In genomic region chr4:118989098-118990080, GRCh38 we compare ENCODE assay signal across 11 cellular contexts.
DNase-seq lines count a peak whose midpoint lies in the region; ATAC-seq and TF ChIP-seq lines count a peak whose summit lies in the region.
"Had no signal": no experiment of that assay in that cellular context is flagged by ENCODE, and none has a peak within 500 bp of the region (broad histone marks: within the 10 kb centered on the region; RNA-seq: fewer than 3 reads in every experiment).

No MANE protein-coding gene starts in this region.

- no peak for TF ChIP-seq CTCF in AG09309 (IDR thresholded peaks at IDR 0.05; ENCODE audit: control insufficient read depth, insufficient read depth, low read depth, low read length, missing control alignments)
- no peak for TF ChIP-seq CTCF in fibroblast of mammary gland (conservative IDR thresholded peaks at IDR 0.05; ENCODE audit: control insufficient read depth, insufficient read depth, low read depth, low read length)
- TF ChIP-seq CTCF in prostate gland (IDR thresholded peaks at IDR 0.05), result no peak

- no peak for ATAC-seq in T-cell (replicated peaks in 1 of 4)
- ATAC-seq in HG02759 (IDR thresholded peaks at IDR 0.05; ENCODE audit: unreplicated experiment), result no peak

- H3K4me3 Mint-ChIP-seq in T-cell, result no peak overlapping the region
- H3K4me3 Mint-ChIP-seq: nephron progenitor cell had no signal

- no peaks in the 10 kb centered on the region for H3K36me3 ChIP-seq in prostate gland

- POLR2A ChIA-PET in T-cell (lab: Charles Lee), result no interaction called here

- H3K27me3 Mint-ChIP-seq in T-cell, result peaks cover 0 to 4% of the 10 kb centered on the region in 2 donors

- no peak overlapping the region for H3K27ac Mint-ChIP-seq in T-cell
- H3K27ac Mint-ChIP-seq: nephron progenitor cell had no signal

- DNase-seq in AG09309 (ENCODE audit: low read depth) (peak; percentile 96), RKO (ENCODE audit: low spot score) (peak; percentile 95), fibroblast of mammary gland (ENCODE audit: low read depth) (peak; percentile 92), prostate gland (ENCODE audit: low spot score) (no peak), T-cell (no peak), erythroblast (lab: John Stamatoyannopoulos, UW) (no peak)
- no peak for DNase-seq in stimulated activated CD4-positive, alpha-beta T cell treated with anti-CD3 and anti-CD28 coated beads, Interleukin-15, amount 100 ng/mL, for 24 hours
- DNase-seq: Calu3, nephron progenitor cell had no signal

- no peak overlapping the region for H3K4me3 ChIP-seq in AG09309 (ENCODE audit: control insufficient read depth, low read depth, low read length)
- no peak overlapping the region for H3K4me3 ChIP-seq in fibroblast of mammary gland (ENCODE audit: control insufficient read depth, low read depth, low read length)
- no peak overlapping the region for H3K4me3 ChIP-seq in prostate gland

- H3K36me3 Mint-ChIP-seq in T-cell, result no peaks in the 10 kb centered on the region

- H3K4me1 Mint-ChIP-seq in T-cell, result no peaks in the 10 kb centered on the region
- H3K4me1 Mint-ChIP-seq: nephron progenitor cell had no signal

- intact Hi-C loops in prostate gland (cut with DNase I), result loop anchor here (2.0 to 10.0 kb wide), 4 partner anchors 38 to 635 kb away; partner anchors contain the start of genes PDE5A and USP53

- 64% methylated on average over 7 of the region's 7 CpGs for WGBS in prostate gland

- H3K4me1 ChIP-seq in prostate gland (replicated peaks), result peaks cover 2% of the 10 kb centered on the region

- H3K9me3 ChIP-seq in prostate gland, result no peaks in the 10 kb centered on the region

- H3K27me3 ChIP-seq in prostate gland (replicated peaks; ENCODE audit: insufficient read depth), result no peaks in the 10 kb centered on the region

- peak overlapping the region; percentile 63 to 70 for H3K27ac ChIP-seq in prostate gland
- H3K27ac ChIP-seq: HL-60 had no signal

- H3K9me3 Mint-ChIP-seq in T-cell, result no peaks in the 10 kb centered on the region
- H3K9me3 Mint-ChIP-seq: nephron progenitor cell had no signal

- TF ChIP-seq POLR2A in prostate gland (IDR thresholded peaks at IDR 0.05) (no peak), erythroblast (IDR thresholded peaks at IDR 0.05; ENCODE audit: low read length) (no peak)

- CTCF ChIA-PET in T-cell (lab: Charles Lee), result interaction anchor here in 1 of 2 donors (0.7 to 0.8 kb wide), 2 partner anchors 22 to 638 kb away, joined by 3 read pairs; no protein-coding TSS in a partner anchor

Comparison
In these comparisons a context has a peak if more than half of its experiments do, and no peak if none do; other contexts are left out.
1. DNase-seq: peak in AG09309 (single experiment), RKO (single experiment) and fibroblast of mammary gland (single experiment); none in prostate gland (single experiment), T-cell (0 of 34), erythroblast (0 of 2) and stimulated activated CD4-positive, alpha-beta T cell treated with anti-CD3 and anti-CD28 coated beads, Interleukin-15, amount 100 ng/mL, for 24 hours (single experiment).